8 cellular contexts compared by ENCODE assay signal in the genomic region with DNA sequence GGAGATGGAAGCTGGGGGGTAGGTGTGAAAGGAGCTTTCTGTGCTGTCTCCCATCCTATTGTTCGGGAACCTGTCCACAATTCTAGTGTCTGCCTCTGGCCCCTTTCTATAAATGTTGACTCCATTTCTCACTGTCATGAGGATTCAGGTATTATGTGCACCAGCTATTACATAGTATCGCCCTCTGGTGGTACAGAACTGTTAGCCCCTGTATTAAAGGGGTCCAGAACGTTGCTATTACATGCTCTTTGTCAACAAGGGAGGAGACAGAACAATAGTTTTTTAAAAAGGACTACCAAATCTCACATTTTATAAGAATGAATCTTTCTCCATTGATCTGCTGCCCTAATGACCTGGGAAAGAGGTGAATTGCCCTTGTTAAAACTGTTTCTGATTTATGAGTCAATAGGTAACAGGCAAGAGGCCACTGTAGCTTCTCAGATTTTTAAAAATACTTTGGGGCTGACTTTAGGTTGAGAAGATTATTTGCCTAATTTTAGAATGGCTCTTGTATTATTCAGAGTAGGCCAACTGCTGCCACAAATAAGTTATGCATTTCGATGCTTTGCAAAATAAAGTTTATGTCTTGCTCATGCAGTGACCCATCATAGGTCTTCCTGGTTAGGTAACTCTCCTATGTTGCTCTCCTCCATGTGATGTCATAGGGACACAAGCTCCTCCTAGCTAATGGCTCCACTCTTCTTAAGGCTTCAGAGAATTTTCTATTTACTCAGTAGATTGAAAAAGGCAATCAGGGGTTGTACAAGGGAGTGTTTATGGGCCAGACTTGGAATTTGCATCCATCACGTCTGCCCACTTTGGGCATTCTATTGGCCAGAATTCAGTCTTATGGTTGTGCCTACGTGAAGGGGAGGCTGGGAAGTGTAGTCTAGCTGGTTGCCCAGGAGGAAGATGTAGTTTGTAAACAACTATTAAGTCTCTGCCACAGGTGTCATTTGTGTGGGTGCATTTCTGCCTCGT. TPM values are rescaled to one million over a fixed set of nuclear protein-coding genes. Genes with fewer than 3 reads are reported as not detected.
DNase-seq lines count a peak whose midpoint lies in the region; ATAC-seq, FAIRE-seq and TF ChIP-seq lines count a peak whose summit lies in the region.

No MANE protein-coding gene starts in this region.

- no peak overlapping the region for H3K27ac ChIP-seq in keratinocyte (ENCODE audit: control insufficient read depth, insufficient read depth, low read length)

- H3K36me3 ChIP-seq in keratinocyte (ENCODE audit: control insufficient read depth in 2 of 2, extremely low read depth in 1 of 2, insufficient read depth in 2 of 2, low read length in 2 of 2): no peaks in the 10 kb centered on the region

- H3K9me3 ChIP-seq in keratinocyte (ENCODE audit: control insufficient read depth, low read depth, low read length): peaks cover 4% of the 10 kb centered on the region

- DNase-seq in Caki2 (ENCODE audit: low read depth): peak; percentile 15
- DNase-seq in NCI-H345 treated with DMSO at 0.1 percent for 48 hours (lab: John Stamatoyannopoulos, UW; ENCODE audit: unreplicated experiment): peak; percentile 34
- DNase-seq in amniotic epithelial cell (ENCODE audit: low read depth): peak; percentile 64
- no peak for DNase-seq in keratinocyte (ENCODE audit: low read depth, low spot score)
- DNase-seq in activated CD4-positive, CD25-positive, alpha-beta regulatory T cell (lab: John Stamatoyannopoulos, UW): no peak
- DNase-seq in NCI-H128 (lab: John Stamatoyannopoulos, UW; ENCODE audit: unreplicated experiment): no peak

- in situ Hi-C loops in Caki2 (cut with HindIII; ENCODE audit: low pct_unique_long_range_greater_than_20kb, low sequenced_read_pairs): no loop called here

- no peak overlapping the region for H2AFZ ChIP-seq in keratinocyte (ENCODE audit: control insufficient read depth, low read length)

- H3K4me3 ChIP-seq in keratinocyte (ENCODE audit: control insufficient read depth in 2 of 3, extremely low read depth in 1 of 3, insufficient read depth in 2 of 3, low read depth in 1 of 3, low read length in 3 of 3): no peak overlapping the region

- TF ChIP-seq CTCF in keratinocyte (optimal IDR thresholded peaks at IDR 0.05 in 1 of 3, IDR thresholded peaks at IDR 0.05 in 1 of 3, conservative IDR thresholded peaks at IDR 0.05 in 1 of 3; ENCODE audit: extremely low read depth in 1 of 3, insufficient read depth in 2 of 3, low read length in 3 of 3): peak; percentile 64 to 86 (median 72)

- FAIRE-seq in keratinocyte (lab: Jason Lieb, UNC): peak; percentile 73

- peaks cover 11% of the 10 kb centered on the region for H3K4me1 ChIP-seq in keratinocyte (ENCODE audit: control insufficient read depth, extremely low read depth, insufficient read depth, low read length)

- H3K27me3 ChIP-seq in keratinocyte (ENCODE audit: control insufficient read depth, extremely low read depth, insufficient read depth, low read length): peaks cover 4% of the 10 kb centered on the region

- no peak overlapping the region for H3K4me2 ChIP-seq in keratinocyte (ENCODE audit: control insufficient read depth, extremely low read depth, insufficient read depth, low read depth, low read length)

- dilution Hi-C loops in keratinocyte (cut with MboI; ENCODE audit: extremely low pct_ligation_motif_present, low sequenced_read_pairs): no loop called here

- no peaks in the 10 kb centered on the region for H3K79me2 ChIP-seq in keratinocyte (ENCODE audit: control insufficient read depth, insufficient read depth, low read length)

- ATAC-seq in GM18867 (IDR thresholded peaks at IDR 0.05; ENCODE audit: unreplicated experiment) (peak; percentile 84), HG03097 (IDR thresholded peaks at IDR 0.05; ENCODE audit: low FRiP score, unreplicated experiment) (peak; percentile 80)

- no peaks in the 10 kb centered on the region for H3K9me1 ChIP-seq in keratinocyte (ENCODE audit: control insufficient read depth, extremely low read depth, insufficient read depth, low read length)

- no peaks in the 10 kb centered on the region for H4K20me1 ChIP-seq in keratinocyte (ENCODE audit: control insufficient read depth, extremely low read depth, insufficient read depth, low read length)

- H3K9ac ChIP-seq in keratinocyte (ENCODE audit: control insufficient read depth, extremely low read depth, insufficient read depth, low read length): no peak overlapping the region

RNA-seq across cellular contexts. Expression of a gene that starts 20.8 kb away (rescaled TPM):
- total RNA-seq in Caki2 (2014; rRNA removed; shearing (Covaris generic); ENCODE audit: low replicate concordance): not detected in 2 replicates
- not detected in 3 replicates for polyA plus RNA-seq in keratinocyte
- not detected for polyA plus RNA-seq in keratinocyte (2011; ENCODE audit: low read depth)
- polyA plus RNA-seq in keratinocyte (2011; cell fraction: cytosol; rRNA removed): not detected in 2 replicates
- not detected in 2 replicates for polyA plus RNA-seq in keratinocyte (2011; cell fraction: nucleus; rRNA removed)
- not detected in 2 replicates for polyA plus RNA-seq in keratinocyte (2012; ENCODE audit: low replicate concordance)
- 0.10 TPM in 1 of 3 replicates, not detected in the others for polyA minus RNA-seq in keratinocyte
- not detected for polyA minus RNA-seq in keratinocyte (2011; cell fraction: cytosol; rRNA and poly(A)+ RNA removed)
- polyA minus RNA-seq in keratinocyte (2011; cell fraction: nucleus; rRNA and poly(A)+ RNA removed): not detected in 2 replicates

RNA-seq across cellular contexts. Expression of a gene that starts 25.8 kb away (rescaled TPM):
- total RNA-seq in Caki2 (2014; rRNA removed; shearing (Covaris generic); ENCODE audit: low replicate concordance): not detected in 2 replicates
- not detected in 3 replicates for polyA plus RNA-seq in keratinocyte
- not detected for polyA plus RNA-seq in keratinocyte (2011; ENCODE audit: low read depth)
- polyA plus RNA-seq in keratinocyte (2011; cell fraction: cytosol; rRNA removed): not detected in 2 replicates
- polyA plus RNA-seq in keratinocyte (2011; cell fraction: nucleus; rRNA removed): not detected in 2 replicates
- polyA plus RNA-seq in keratinocyte (2012; ENCODE audit: low replicate concordance): not detected in 2 replicates
- polyA minus RNA-seq in keratinocyte: not detected in 3 replicates
- not detected for polyA minus RNA-seq in keratinocyte (2011; cell fraction: cytosol; rRNA and poly(A)+ RNA removed)
- polyA minus RNA-seq in keratinocyte (2011; cell fraction: nucleus; rRNA and poly(A)+ RNA removed): not detected in 2 replicates

RNA-seq across cellular contexts. Expression of a gene that starts 27.4 kb away (rescaled TPM):
- total RNA-seq in Caki2 (2014; rRNA removed; shearing (Covaris generic); ENCODE audit: low replicate concordance): 265 and 301 TPM in 2 replicates
- polyA plus RNA-seq in keratinocyte: 135 to 274 TPM (median 208 TPM) in 3 replicates
- 95.7 TPM for polyA plus RNA-seq in keratinocyte (2011; ENCODE audit: low read depth)
- polyA plus RNA-seq in keratinocyte (2011; cell fraction: cytosol; rRNA removed): 160 and 183 TPM in 2 replicates
- polyA plus RNA-seq in keratinocyte (2011; cell fraction: nucleus; rRNA removed): 253 and 275 TPM in 2 replicates
- 163 and 212 TPM in 2 replicates for polyA plus RNA-seq in keratinocyte (2012; ENCODE audit: low replicate concordance)
- 108 to 228 TPM (median 154 TPM) in 3 replicates for polyA minus RNA-seq in keratinocyte
- 102 TPM for polyA minus RNA-seq in keratinocyte (2011; cell fraction: cytosol; rRNA and poly(A)+ RNA removed)
- 92.5 and 151 TPM in 2 replicates for polyA minus RNA-seq in keratinocyte (2011; cell fraction: nucleus; rRNA and poly(A)+ RNA removed)

Comparison
In these comparisons a context has a peak if more than half of its experiments do, and no peak if none do; other contexts are left out.
1. DNase-seq: peak in Caki2 (single experiment), NCI-H345 treated with DMSO at 0.1 percent for 48 hours (single experiment) and amniotic epithelial cell (single experiment); none in keratinocyte (single experiment), activated CD4-positive, CD25-positive, alpha-beta regulatory T cell (0 of 4) and NCI-H128 (single experiment).